ENCODE assay signal across 18 cellular contexts in the genomic region with DNA sequence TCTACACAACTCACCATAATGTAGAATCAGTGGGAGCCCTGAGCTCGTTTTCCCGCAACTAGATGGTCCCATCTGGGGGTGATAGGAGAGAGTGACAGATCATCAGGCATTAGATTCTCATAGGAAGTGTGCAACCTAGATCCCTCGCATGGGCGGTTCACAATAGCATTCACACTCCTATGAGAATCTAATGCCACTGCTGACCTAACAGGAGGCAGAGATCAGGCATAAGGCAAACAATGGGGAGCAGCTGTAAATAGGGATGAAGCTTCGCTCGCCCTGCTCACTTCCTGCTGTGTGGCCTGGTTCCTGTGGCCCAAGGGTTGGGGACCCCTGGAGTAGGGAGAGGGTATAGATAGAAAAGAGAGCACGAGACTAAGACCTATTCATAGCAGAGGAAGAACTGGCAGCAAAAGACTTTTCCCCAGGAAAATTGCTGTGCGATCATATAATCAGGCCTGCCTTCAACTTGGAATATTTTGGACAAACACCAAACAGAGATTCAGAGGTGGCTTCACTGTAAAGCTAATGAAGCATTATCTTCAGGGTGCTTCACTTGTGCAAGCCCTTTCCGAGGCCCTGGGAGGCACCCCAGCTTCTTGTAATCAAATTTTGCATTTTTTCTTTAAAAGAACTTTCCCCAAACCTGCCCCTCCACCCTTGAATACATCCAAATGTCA. TPM values are rescaled to one million over a fixed set of nuclear protein-coding genes. Genes with fewer than 3 reads are reported as not detected.
A peak's percentile ranks its signal among the peaks of the same experiment; 100 is the strongest.
DNase-seq lines count a peak whose midpoint lies in the region; TF ChIP-seq lines count a peak whose summit lies in the region.
"Had no signal": no experiment of that assay in that cellular context is flagged by ENCODE, and none has a peak within 500 bp of the region (broad histone marks: within the 10 kb centered on the region; RNA-seq: fewer than 3 reads in every experiment).

No MANE protein-coding gene starts in this region.

- POLR2A ChIA-PET in OCI-LY7 (lab: Charles Lee) = interaction anchor here (0.6 to 2.9 kb wide), 8 partner anchors 9 to 345 kb away, joined by 3 to 13 read pairs (median 6); a partner anchor contains a TSS
- POLR2A ChIA-PET in CD4-positive, alpha-beta memory T cell (lab: Charles Lee; ENCODE audit: partially characterized antibody) = no interaction called here

- intact Hi-C loops in OCI-LY7 (cut with micrococcal nuclease; ENCODE audit: unreplicated experiment) (loop anchor here (5.0 kb wide), 2 partner anchors 116 to 201 kb away; no protein-coding TSS in a partner anchor), thyroid gland (cut with DNase I) (no loop called here)
- intact Hi-C loops in CD4-positive, alpha-beta memory T cell (cut with micrococcal nuclease) = no loop called here

- no peaks in the 10 kb centered on the region for H3K27me3 Mint-ChIP-seq in endodermal cell (ENCODE audit: insufficient read depth)
- H3K27me3 Mint-ChIP-seq in CD4-positive, alpha-beta memory T cell = no peaks in the 10 kb centered on the region
- H3K27me3 Mint-ChIP-seq: stimulated activated naive CD8-positive, alpha-beta T cell treated with anti-CD3 and anti-CD28 coated beads, Interleukin-15, Interleukin-2, amounts not matched to agents 100 ng/mL and 50 ng/mL, for 24 hours had no signal

- H3K36me3 ChIP-seq in OCI-LY7 (ENCODE audit: insufficient read depth, low read length) (no peaks in the 10 kb centered on the region; the same call in 1 of the 2 replicates), endodermal cell (ENCODE audit: control insufficient read depth, insufficient read depth, low read length) (no peaks in the 10 kb centered on the region), mucosa of rectum (ENCODE audit: control insufficient read depth in 2 of 2, insufficient read depth in 2 of 2, low read length in 2 of 2) (no peaks in the 10 kb centered on the region), thyroid gland (no peaks in the 10 kb centered on the region)
- no peaks in the 10 kb centered on the region for H3K36me3 ChIP-seq in CD4-positive, alpha-beta memory T cell (ENCODE audit: insufficient read depth, low read length)
- H3K36me3 ChIP-seq: prostate gland, SJCRH30 had no signal

- WGBS in endodermal cell (ENCODE audit: insufficient coverage in 1 of 2, insufficient read length in 1 of 2), 2 experiments = 93 to 98% methylated on average over 6 to 9 of the region's 9 CpGs
- 87 to 88% methylated on average over 9 of the region's 9 CpGs for WGBS in thyroid gland, 2 donors

- DNase-seq in OCI-LY7 (ENCODE audit: low spot score) (no peak), endodermal cell (no peak), thyroid gland (no peak), NCI-H128 (lab: John Stamatoyannopoulos, UW; ENCODE audit: unreplicated experiment) (no peak), kidney glomerular epithelial cell (lab: John Stamatoyannopoulos, UW) (no peak)
- no peak for DNase-seq in CD4-positive, alpha-beta memory T cell
- DNase-seq: activated effector memory CD4-positive, alpha-beta T cell treated with Interleukin-2 at 50 U/mL for 16 hours; Caco-2; foreskin keratinocyte; IMR-90; NCI-H524; OCI-M1; SJCRH30; T-helper 2 cell had no signal

- H3K9ac ChIP-seq in endodermal cell (ENCODE audit: extremely low read depth, low read length, poor library complexity, severe bottlenecking) (no peak overlapping the region), mucosa of rectum (ENCODE audit: low read depth in 1 of 2, low read length in 2 of 2) (no peak overlapping the region)

- H3K36me3 Mint-ChIP-seq in endodermal cell (ENCODE audit: low read depth) = peaks cover 12% of the 10 kb centered on the region
- no peaks in the 10 kb centered on the region for H3K36me3 Mint-ChIP-seq in CD4-positive, alpha-beta memory T cell
- H3K36me3 Mint-ChIP-seq: natural killer cell treated with Interleukin-12 subunit alpha and Interleukin-12 subunit beta and Interleukin-15 and Interleukin-18, amount 100 ng/mL, for 72 hours had no signal

- H3K4me1 ChIP-seq in OCI-LY7 (ENCODE audit: insufficient read depth, low read length, poor library complexity, severe bottlenecking) = peaks cover 49% of the 10 kb centered on the region
- no peaks in the 10 kb centered on the region for H3K4me1 ChIP-seq in endodermal cell (ENCODE audit: control insufficient read depth, insufficient read depth, low read length)
- H3K4me1 ChIP-seq in mucosa of rectum (ENCODE audit: control insufficient read depth in 2 of 2, insufficient read depth in 2 of 2, low read length in 2 of 2) = peaks cover 4 to 15% of the 10 kb centered on the region in 2 donors
- peaks cover 26 to 48% of the 10 kb centered on the region in 2 donors for H3K4me1 ChIP-seq in thyroid gland
- no peaks in the 10 kb centered on the region for H3K4me1 ChIP-seq in CD4-positive, alpha-beta memory T cell (ENCODE audit: insufficient read depth, low read length)
- H3K4me1 ChIP-seq: foreskin keratinocyte, prostate gland, SJCRH30 had no signal

- TF ChIP-seq CTCF in OCI-LY7 (conservative IDR thresholded peaks at IDR 0.05; ENCODE audit: low read length) = no peak
- no peak for TF ChIP-seq CTCF in endodermal cell (conservative IDR thresholded peaks at IDR 0.05)
- TF ChIP-seq CTCF in thyroid gland (IDR thresholded peaks at IDR 0.05) = no peak

- H3K4me3 ChIP-seq in OCI-LY7 (ENCODE audit: low read depth, low read length, poor library complexity, severe bottlenecking) (no peak overlapping the region), endodermal cell (ENCODE audit: low read length) (peak overlapping the region; percentile 67), mucosa of rectum (ENCODE audit: low read length in 2 of 2) (no peak overlapping the region), thyroid gland (replicated peaks in 1 of 3) (no peak overlapping the region)
- H3K4me3 ChIP-seq in CD4-positive, alpha-beta memory T cell (ENCODE audit: low read length in 2 of 2) = no peak overlapping the region
- H3K4me3 ChIP-seq: prostate gland, SJCRH30 had no signal

- peaks cover 22% of the 10 kb centered on the region for H3K4me1 Mint-ChIP-seq in endodermal cell
- no peaks in the 10 kb centered on the region for H3K4me1 Mint-ChIP-seq in CD4-positive, alpha-beta memory T cell

- CTCF ChIA-PET in OCI-LY7 (lab: Charles Lee; ENCODE audit: unreplicated experiment) = interaction anchor here (1.0 to 2.1 kb wide), 4 partner anchors 13 to 102 kb away, joined by 3 to 10 read pairs (median 7); a partner anchor contains a TSS
- CTCF ChIA-PET in CD4-positive, alpha-beta memory T cell (lab: Charles Lee; ENCODE audit: partially characterized antibody) = interaction anchor here (1.0 to 1.9 kb wide), 4 partner anchors 11 to 42 kb away, joined by 3 to 5 read pairs (median 3); no protein-coding TSS in a partner anchor

- BruUV-seq in OCI-LY7 (replicated peaks; lab: Mats Ljungman, UMichigan) = no TSS peak

- H3K9me3 ChIP-seq in OCI-LY7 (ENCODE audit: low read length) = peaks cover 8% of the 10 kb centered on the region
- H3K9me3 ChIP-seq in endodermal cell (ENCODE audit: control insufficient read depth, low read length) = peaks cover 38% of the 10 kb centered on the region
- no peaks in the 10 kb centered on the region for H3K9me3 ChIP-seq in mucosa of rectum (ENCODE audit: control insufficient read depth in 2 of 2, low read length in 2 of 2)
- no peaks in the 10 kb centered on the region for H3K9me3 ChIP-seq in thyroid gland
- H3K9me3 ChIP-seq in CD4-positive, alpha-beta memory T cell (ENCODE audit: control insufficient read depth in 1 of 2, low read length in 2 of 2) = no peaks in the 10 kb centered on the region
- H3K9me3 ChIP-seq: prostate gland had no signal

- no peak overlapping the region for H3K4me3 Mint-ChIP-seq in endodermal cell
- H3K4me3 Mint-ChIP-seq in CD4-positive, alpha-beta memory T cell = no peak overlapping the region
- H3K4me3 Mint-ChIP-seq: natural killer cell treated with Interleukin-12 subunit alpha and Interleukin-12 subunit beta and Interleukin-15 and Interleukin-18, amount 100 ng/mL, for 72 hours; stimulated activated naive CD8-positive, alpha-beta T cell treated with anti-CD3 and anti-CD28 coated beads, Interleukin-15, Interleukin-2, amounts not matched to agents 100 ng/mL and 50 ng/mL, for 24 hours had no signal

- no peak for TF ChIP-seq POLR2A in thyroid gland (IDR thresholded peaks at IDR 0.05)

- peaks cover 40% of the 10 kb centered on the region for H3K9me3 Mint-ChIP-seq in endodermal cell
- H3K9me3 Mint-ChIP-seq in CD4-positive, alpha-beta memory T cell = peaks cover 0 to 2% (median 0%) of the 10 kb centered on the region in 8 donors
- H3K9me3 Mint-ChIP-seq: natural killer cell treated with Interleukin-12 subunit alpha and Interleukin-12 subunit beta and Interleukin-15 and Interleukin-18, amount 100 ng/mL, for 72 hours; stimulated activated naive CD8-positive, alpha-beta T cell treated with anti-CD3 and anti-CD28 coated beads, Interleukin-15, Interleukin-2, amounts not matched to agents 100 ng/mL and 50 ng/mL, for 24 hours had no signal

- H3K27me3 ChIP-seq in endodermal cell (ENCODE audit: control insufficient read depth, insufficient read depth, low read length, poor library complexity, severe bottlenecking) (no peaks in the 10 kb centered on the region), mucosa of rectum (ENCODE audit: control insufficient read depth in 2 of 2, insufficient read depth in 2 of 2, low read length in 2 of 2) (no peaks in the 10 kb centered on the region), thyroid gland (no peaks in the 10 kb centered on the region)
- no peaks in the 10 kb centered on the region for H3K27me3 ChIP-seq in CD4-positive, alpha-beta memory T cell (ENCODE audit: insufficient read depth, low read length)
- H3K27me3 ChIP-seq: foreskin keratinocyte, SJCRH30 had no signal

- no peaks in the 10 kb centered on the region for H3K9me2 ChIP-seq in OCI-LY7 (ENCODE audit: insufficient read depth, low read length)

- no peak overlapping the region for H3K4me2 ChIP-seq in OCI-LY7 (ENCODE audit: low read length)

- H3K79me2 ChIP-seq in OCI-LY7 (ENCODE audit: insufficient read depth, low read depth, low read length) = no peaks in the 10 kb centered on the region

- H3K27ac Mint-ChIP-seq in endodermal cell = no peak overlapping the region
- peak overlapping the region in 2 of 7 donors; percentile 10 to 49 for H3K27ac Mint-ChIP-seq in CD4-positive, alpha-beta memory T cell
- H3K27ac Mint-ChIP-seq: natural killer cell treated with Interleukin-12 subunit alpha and Interleukin-12 subunit beta and Interleukin-15 and Interleukin-18, amount 100 ng/mL, for 72 hours; stimulated activated naive CD8-positive, alpha-beta T cell treated with anti-CD3 and anti-CD28 coated beads, Interleukin-15, Interleukin-2, amounts not matched to agents 100 ng/mL and 50 ng/mL, for 24 hours had no signal

- H2AFZ ChIP-seq in OCI-LY7 (ENCODE audit: low read length) = peak overlapping the region; percentile 93; the same call in 1 of the 2 replicates

- H3K27ac ChIP-seq in OCI-LY7 (ENCODE audit: low read depth, low read length, poor library complexity, severe bottlenecking) (peak overlapping the region; percentile 100), endodermal cell (ENCODE audit: low read depth, low read length) (no peak overlapping the region), mucosa of rectum (ENCODE audit: low read depth in 2 of 2, low read length in 2 of 2) (peak overlapping the region; percentile 12 to 57), thyroid gland (peak overlapping the region; percentile 5 to 62 (median 32))
- no peak overlapping the region for H3K27ac ChIP-seq in CD4-positive, alpha-beta memory T cell (ENCODE audit: low read depth, low read length)
- H3K27ac ChIP-seq: foreskin keratinocyte, SJCRH30 had no signal

- H4K20me1 ChIP-seq in OCI-LY7 (ENCODE audit: insufficient read depth, low read length) = no peaks in the 10 kb centered on the region

RNA-seq across cellular contexts. Expression of a gene that starts 29.0 kb away (rescaled TPM):
- 142 and 166 TPM in 2 replicates for total RNA-seq in OCI-LY7 (2014; rRNA removed; shearing (Covaris generic))
- total RNA-seq in OCI-LY7 (2022) (135 and 148 TPM in 2 replicates), endodermal cell (100 to 1,000 TPM; 125 to 139 TPM), thyroid gland (100 to 1,000 TPM; 126 to 267 (median 146) TPM)
- 90.9 TPM for polyA plus RNA-seq in endodermal cell (2013, experiment 1 of 2)
- 94.2 TPM for polyA plus RNA-seq in endodermal cell (2013, experiment 2 of 2)
- total RNA-seq in CD4-positive, alpha-beta memory T cell = 10 to 100 TPM; 51.5 to 64.3 TPM
- 10 to 100 TPM; 13.2 to 21.7 TPM for polyA plus RNA-seq in CD4-positive, alpha-beta memory T cell

Comparison
In these comparisons a context has a peak if more than half of its experiments do, and no peak if none do; other contexts are left out.
1. H3K27ac ChIP-seq: peak in OCI-LY7 (single experiment), mucosa of rectum (2 of 2) and thyroid gland (3 of 3); none in endodermal cell (single experiment) and CD4-positive, alpha-beta memory T cell (single experiment).